16 cellular contexts compared by ENCODE assay signal in genomic region chr3:10495003-10495402, GRCh38. TPM values are rescaled to one million over a fixed set of nuclear protein-coding genes. Genes with fewer than 3 reads are reported as not detected.
DNase-seq lines count a peak whose midpoint lies in the region; ATAC-seq, FAIRE-seq and TF ChIP-seq lines count a peak whose summit lies in the region.
"Had no signal": no experiment of that assay in that cellular context is flagged by ENCODE, and none has a peak within 500 bp of the region (broad histone marks: within the 10 kb centered on the region; RNA-seq: fewer than 3 reads in every experiment).

No MANE protein-coding gene starts in this region.

- POLR2A ChIA-PET in A549 (lab: Yijun Ruan, JAX), result no interaction called here

- WGBS in A549 (ENCODE audit: missing lambda C conversion rate), result 17% methylated on average over 4 of the region's 4 CpGs

- peak; percentile 67 to 68 for ATAC-seq in A549
- ATAC-seq: activated naive CD4-positive, alpha-beta T cell treated with anti-CD3 and anti-CD28 coated beads, Interleukin-2, amount 50 U/mL, for 72 hours had no signal

- FAIRE-seq in A549 (lab: Jason Lieb, UNC), result no peak
- FAIRE-seq: endometrium, islet of Langerhans had no signal

- no peaks in the 10 kb centered on the region for H3K9me3 Mint-ChIP-seq in HFFc6
- H3K9me3 Mint-ChIP-seq: activated naive CD4-positive, alpha-beta T cell treated with anti-CD3 and anti-CD28 coated beads, Interleukin-2, amount 50 U/mL, for 72 hours had no signal

- peaks cover 22% of the 10 kb centered on the region for H3K27me3 Mint-ChIP-seq in HFFc6 (ENCODE audit: insufficient read depth)

- TF ChIP-seq CTCF in A549 (IDR thresholded peaks at IDR 0.05) (no peak), HFFc6 (IDR thresholded peaks at IDR 0.05) (no peak), astrocyte of the spinal cord (IDR thresholded peaks at IDR 0.05; ENCODE audit: low read depth, low read length) (no peak), ascending aorta (IDR thresholded peaks at IDR 0.05) (no peak)

- H3K4me2 ChIP-seq in A549, result peak overlapping the region; percentile 12; the same call in 2 of the 3 replicates

- no peaks in the 10 kb centered on the region for H3K4me1 Mint-ChIP-seq in HFFc6 (ENCODE audit: low read depth)

- H3K4me1 ChIP-seq in A549 (peaks cover 17% of the 10 kb centered on the region), ascending aorta (no peaks in the 10 kb centered on the region)
- H3K4me1 ChIP-seq: tibial artery had no signal

- H3K9me3 ChIP-seq in A549, result no peaks in the 10 kb centered on the region
- no peaks in the 10 kb centered on the region for H3K9me3 ChIP-seq in ascending aorta
- H3K9me3 ChIP-seq: tibial artery had no signal

- no peak for TF ChIP-seq RAD21 in A549 (conservative IDR thresholded peaks at IDR 0.05 in 1 of 2, IDR thresholded peaks at IDR 0.05 in 1 of 2)

- DNase-seq in A549 (ENCODE audit: low read depth in 1 of 2, low spot score in 1 of 2) (peak; percentile 53 to 56), HFFc6 (peak; percentile 28), astrocyte of the spinal cord (ENCODE audit: low read depth, low spot score) (peak; percentile 36), iris pigment epithelial cell (ENCODE audit: low read depth) (peak; percentile 31), ascending aorta (ENCODE audit: low spot score in 2 of 2) (no peak), NCI-H146 (lab: John Stamatoyannopoulos, UW) (no peak), NCI-H2081 treated with DMSO at 0.1 percent for 48 hours (lab: John Stamatoyannopoulos, UW) (no peak)
- no peak for DNase-seq in stimulated activated CD4-positive, alpha-beta T cell treated with anti-CD3 and anti-CD28 coated beads, Interleukin-4, amount 100 ng/mL, for 1 hour
- DNase-seq: activated CD4-positive, alpha-beta T cell treated with anti-CD3 and anti-CD28 coated beads for 48 hours; AML-193; NCI-H1105 treated with DMSO at 0.1 percent for 48 hours; SIG-M5; tibial artery had no signal

- H3K36me3 ChIP-seq in ascending aorta, result no peaks in the 10 kb centered on the region
- H3K36me3 ChIP-seq: tibial artery had no signal

- no peak overlapping the region for H3K4me3 Mint-ChIP-seq in HFFc6

- in situ Hi-C loops in astrocyte of the spinal cord (cut with HindIII; ENCODE audit: low sequenced_read_pairs), result no loop called here

- no peak overlapping the region for H3K27ac Mint-ChIP-seq in HFFc6
- H3K27ac Mint-ChIP-seq: activated naive CD4-positive, alpha-beta T cell treated with anti-CD3 and anti-CD28 coated beads, Interleukin-2, amount 50 U/mL, for 72 hours had no signal

- CTCF ChIA-PET in A549 (lab: Yijun Ruan, JAX), result no interaction called here

- no peaks in the 10 kb centered on the region for H3K36me3 Mint-ChIP-seq in HFFc6 (ENCODE audit: low read depth)
- H3K36me3 Mint-ChIP-seq: activated naive CD4-positive, alpha-beta T cell treated with anti-CD3 and anti-CD28 coated beads, Interleukin-2, amount 50 U/mL, for 72 hours had no signal

- no peak for TF ChIP-seq EP300 in A549 (IDR thresholded peaks at IDR 0.05)

- H3K27ac ChIP-seq in A549 (no peak overlapping the region; a peak in 1 of 6 replicates), ascending aorta (no peak overlapping the region)
- H3K27ac ChIP-seq: tibial artery had no signal

- TF ChIP-seq POLR2A in A549 (IDR thresholded peaks at IDR 0.05; ENCODE audit: low read length), result no peak

- no peaks in the 10 kb centered on the region for H3K27me3 ChIP-seq in ascending aorta

- intact Hi-C loops in ascending aorta (cut with DNase I), result no loop called here

- H3K4me3 ChIP-seq in A549 (no peak overlapping the region), astrocyte of the spinal cord (ENCODE audit: low read depth, low read length) (no peak overlapping the region), ascending aorta (no peak overlapping the region)
- H3K4me3 ChIP-seq: tibial artery had no signal

TF ChIP-seq in A549, 52 proteins besides CTCF, POLR2A, EP300 and RAD21:
- TF ChIP-seq REST (IDR thresholded peaks at IDR 0.05) (peak; percentile 54; the same call in 1 of the 2 replicates), MAZ (IDR thresholded peaks at IDR 0.05; ENCODE audit: borderline replicate concordance, low read depth, low read length) (no peak), FOSL2 (IDR thresholded peaks at IDR 0.05) (no peak), FOSL2 (CRISPR knock-in tag; IDR thresholded peaks at IDR 0.05) (peak; percentile 14; the same call in 1 of the 2 replicates), CHD4 (IDR thresholded peaks at IDR 0.05; ENCODE audit: borderline replicate concordance) (no peak), ELK1 (IDR thresholded peaks at IDR 0.05; ENCODE audit: low read depth, low read length) (no peak), HMGXB4 (CRISPR knock-in tag; IDR thresholded peaks at IDR 0.05; ENCODE audit: borderline replicate concordance) (no peak)

RNA-seq across cellular contexts. Expression of gene ATP2B2, which starts 10.4 kb away (rescaled TPM):
- polyA plus RNA-seq in A549 (2011; rRNA removed), result 0.04 and 0.08 TPM in 2 replicates
- 0.01 TPM in 1 of 2 replicates, not detected in the other for polyA plus RNA-seq in A549 (2012; cell fraction: cytosol; rRNA removed)
- 0.02 TPM in 1 of 2 replicates, not detected in the other for polyA plus RNA-seq in A549 (2012; cell fraction: nucleus; rRNA removed)
- 0.03 to 0.05 TPM (median 0.03 TPM) in 3 replicates for polyA plus RNA-seq in A549 (2017; fragmentation: RNase III; extraction: RNeasy Plus Mini Kit Qiagen cat#74134 plus additional on column Dnase treatment)
- not detected in 2 replicates for polyA minus RNA-seq in A549 (2011; rRNA and poly(A)+ RNA removed)
- not detected for total RNA-seq in HFFc6 (2021; fragmentation: NEBNext Ultra II Directional; extraction: Animal tissue kit (Norgen Biotek cat#: 25700))
- total RNA-seq in ascending aorta, result not detected
- total RNA-seq: activated naive CD4-positive, alpha-beta T cell treated with anti-CD3 and anti-CD28 coated beads, Interleukin-2, amount 50 U/mL, for 72 hours had no signal

Comparison
In these comparisons a context has a peak if more than half of its experiments do, and no peak if none do; other contexts are left out.
1. DNase-seq: peak in A549 (2 of 2), HFFc6 (single experiment), astrocyte of the spinal cord (single experiment) and iris pigment epithelial cell (single experiment); none in stimulated activated CD4-positive, alpha-beta T cell treated with anti-CD3 and anti-CD28 coated beads, Interleukin-4, amount 100 ng/mL, for 1 hour (single experiment), ascending aorta (0 of 2), NCI-H146 (single experiment) and NCI-H2081 treated with DMSO at 0.1 percent for 48 hours (single experiment).